Comparison of ENCODE assay signal across 7 cellular contexts in the genomic region with DNA sequence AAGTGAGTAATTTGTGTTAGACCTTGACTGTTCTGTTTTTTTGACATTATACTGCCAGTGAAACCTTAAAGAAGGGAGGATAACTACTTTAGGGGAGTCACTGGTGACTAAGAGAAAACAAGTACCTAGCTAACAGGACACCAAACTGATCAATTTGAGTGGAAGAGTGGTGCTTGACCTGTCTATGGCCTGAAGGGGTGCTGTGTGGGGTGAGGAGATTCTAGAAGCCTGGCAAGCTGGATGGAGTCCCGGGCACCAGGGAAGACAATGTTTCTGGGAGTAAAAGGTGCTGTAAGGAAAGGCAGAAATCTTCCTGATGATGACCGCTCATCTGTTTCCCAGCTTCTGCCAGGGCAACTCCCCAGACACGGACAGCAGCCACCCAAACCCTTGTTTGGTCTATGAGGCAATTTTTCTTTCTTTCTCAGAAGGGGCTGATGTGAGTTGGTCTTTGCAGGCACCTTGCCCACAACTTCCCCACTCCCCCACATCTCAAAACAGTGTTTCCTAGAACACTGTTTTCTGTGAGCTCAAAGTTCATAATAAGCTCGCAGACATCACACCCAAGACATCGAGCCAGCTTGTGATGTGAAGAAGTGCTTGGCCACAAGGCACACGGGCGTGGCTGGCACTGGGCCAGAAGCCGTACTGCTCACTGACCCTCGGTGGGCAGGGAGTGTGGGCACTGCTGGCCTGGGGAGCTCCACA. TPM values are rescaled to one million over a fixed set of nuclear protein-coding genes. Genes with fewer than 3 reads are reported as not detected.
DNase-seq lines count a peak whose midpoint lies in the region; ATAC-seq lines count a peak whose summit lies in the region.

No MANE protein-coding gene starts in this region.

- peaks cover 27% of the 10 kb centered on the region for H3K36me3 Mint-ChIP-seq in activated CD4-positive, alpha-beta memory T cell treated with anti-CD3 and anti-CD28 coated beads, Interleukin-2, amount 10 ng/mL, durations not matched to agents 7 days and 5 days (ENCODE audit: low read depth)

- CTCF ChIA-PET in activated CD4-positive, alpha-beta memory T cell treated with anti-CD3 and anti-CD28 coated beads, Interleukin-2, amount 10 ng/mL, durations not matched to agents 7 days and 5 days (lab: Charles Lee): interaction anchor here (0.8 to 8.7 kb wide), 5 partner anchors 11 to 82 kb away, joined by 3 to 114 read pairs (median 5); no protein-coding TSS in a partner anchor

- intact Hi-C loops in left ventricle myocardium superior (cut with micrococcal nuclease): no loop called here

- peak; percentile 8 for ATAC-seq in left ventricle myocardium superior
- ATAC-seq in stimulated activated naive CD8-positive, alpha-beta T cell treated with anti-CD3 and anti-CD28 coated beads, Interleukin-15, Interleukin-2, amounts not matched to agents 100 U/mL and 50 U/mL, for 24 hours: peak; percentile 43
- no peak for ATAC-seq in GM18517 (IDR thresholded peaks at IDR 0.05; ENCODE audit: unreplicated experiment)

- no peaks in the 10 kb centered on the region for H3K27me3 Mint-ChIP-seq in activated CD4-positive, alpha-beta memory T cell treated with anti-CD3 and anti-CD28 coated beads, Interleukin-2, amount 10 ng/mL, durations not matched to agents 7 days and 5 days

- peaks cover 81% of the 10 kb centered on the region for H3K4me1 Mint-ChIP-seq in activated CD4-positive, alpha-beta memory T cell treated with anti-CD3 and anti-CD28 coated beads, Interleukin-2, amount 10 ng/mL, durations not matched to agents 7 days and 5 days

- H3K27ac Mint-ChIP-seq in activated CD4-positive, alpha-beta memory T cell treated with anti-CD3 and anti-CD28 coated beads, Interleukin-2, amount 10 ng/mL, durations not matched to agents 7 days and 5 days: peak overlapping the region; percentile 91

- POLR2A ChIA-PET in activated CD4-positive, alpha-beta memory T cell treated with anti-CD3 and anti-CD28 coated beads, Interleukin-2, amount 10 ng/mL, durations not matched to agents 7 days and 5 days (lab: Charles Lee): interaction anchor here (0.7 to 4.7 kb wide), 4 partner anchors 9 to 211 kb away, joined by 3 to 77 read pairs (median 3); no protein-coding TSS in a partner anchor

- H3K4me3 Mint-ChIP-seq in activated CD4-positive, alpha-beta memory T cell treated with anti-CD3 and anti-CD28 coated beads, Interleukin-2, amount 10 ng/mL, durations not matched to agents 7 days and 5 days: peak overlapping the region; percentile 61

- DNase-seq in LoVo (ENCODE audit: low spot score) (peak; percentile 17), left ventricle myocardium superior (peak; percentile 48), NCI-H510A (lab: John Stamatoyannopoulos, UW) (no peak), HPDE6-E6E7 (ENCODE audit: extremely low spot score) (no peak)
- peak; percentile 43 for DNase-seq in activated CD4-positive, alpha-beta memory T cell treated with anti-CD3 and anti-CD28 coated beads, Interleukin-2, amount 10 ng/mL, durations not matched to agents 7 days and 5 days
- peak; percentile 63 for DNase-seq in stimulated activated naive CD8-positive, alpha-beta T cell treated with anti-CD3 and anti-CD28 coated beads, Interleukin-15, Interleukin-2, amounts not matched to agents 100 U/mL and 50 U/mL, for 24 hours

- no peaks in the 10 kb centered on the region for H3K9me3 Mint-ChIP-seq in activated CD4-positive, alpha-beta memory T cell treated with anti-CD3 and anti-CD28 coated beads, Interleukin-2, amount 10 ng/mL, durations not matched to agents 7 days and 5 days

RNA-seq across cellular contexts. Expression of gene TXK, which starts 4.6 kb away (rescaled TPM):
- total RNA-seq in activated CD4-positive, alpha-beta memory T cell treated with anti-CD3 and anti-CD28 coated beads, Interleukin-2, amount 10 ng/mL, durations not matched to agents 7 days and 5 days: 10 to 100 TPM; 15.2 to 18.5 TPM
- 0.20 TPM for total RNA-seq in left ventricle myocardium superior

Comparison
In these comparisons a context has a peak if more than half of its experiments do, and no peak if none do; other contexts are left out.
1. DNase-seq: peak in LoVo (single experiment), activated CD4-positive, alpha-beta memory T cell treated with anti-CD3 and anti-CD28 coated beads, Interleukin-2, amount 10 ng/mL, durations not matched to agents 7 days and 5 days (single experiment), left ventricle myocardium superior (single experiment) and stimulated activated naive CD8-positive, alpha-beta T cell treated with anti-CD3 and anti-CD28 coated beads, Interleukin-15, Interleukin-2, amounts not matched to agents 100 U/mL and 50 U/mL, for 24 hours (single experiment); none in NCI-H510A (single experiment) and HPDE6-E6E7 (single experiment).
2. RNA of gene TXK, which starts 4.6 kb away (total RNA-seq): 15.2 to 18.5 TPM in activated CD4-positive, alpha-beta memory T cell treated with anti-CD3 and anti-CD28 coated beads, Interleukin-2, amount 10 ng/mL, durations not matched to agents 7 days and 5 days; 0.20 TPM in left ventricle myocardium superior (single experiment); every median in the first group is over 10 times any median in the second.